ENCODE assay signal across 17 cellular contexts in genomic region chr10:69239816-69240434, GRCh38. TPM values are rescaled to one million over a fixed set of nuclear protein-coding genes. Genes with fewer than 3 reads are reported as not detected.
DNase-seq lines count a peak whose midpoint lies in the region; ATAC-seq and TF ChIP-seq lines count a peak whose summit lies in the region.
"Had no signal": no experiment of that assay in that cellular context is flagged by ENCODE, and none has a peak within 500 bp of the region (broad histone marks: within the 10 kb centered on the region; RNA-seq: fewer than 3 reads in every experiment).

No MANE protein-coding gene starts in this region.

- H3K9me1 ChIP-seq in IMR-90 (ENCODE audit: insufficient read depth, low read length), result no peaks in the 10 kb centered on the region

- peak overlapping the region; percentile 26 for H2AFZ ChIP-seq in IMR-90 (replicated peaks; ENCODE audit: low read length, poor library complexity)

- TF ChIP-seq POLR2A in IMR-90 (IDR thresholded peaks at IDR 0.05; ENCODE audit: low read depth, low read length), result no peak

- no peak overlapping the region for H2BK20ac ChIP-seq in IMR-90 (ENCODE audit: low read depth, low read length)

- H3K79me1 ChIP-seq in IMR-90 (ENCODE audit: low read depth in 1 of 2, low read length in 2 of 2), result no peaks in the 10 kb centered on the region

- H3K4me3 ChIP-seq in IMR-90 (ENCODE audit: insufficient read depth, low read depth, low read length), result no peak overlapping the region
- H3K4me3 ChIP-seq: heart right ventricle had no signal

- no peak for TF ChIP-seq CTCF in IMR-90 (conservative IDR thresholded peaks at IDR 0.05; ENCODE audit: low read depth, low read length)

- WGBS in IMR-90 (ENCODE audit: extremely low coverage in 2 of 2, insufficient read length in 1 of 2), 2 experiments, result no CpG with 5 or more reads among the region's 6 CpGs

- no peak overlapping the region for H3K23ac ChIP-seq in IMR-90 (ENCODE audit: low read depth, low read length)

- no peaks in the 10 kb centered on the region for H4K20me1 ChIP-seq in IMR-90 (ENCODE audit: insufficient read depth, low read length)

- peaks cover 8% of the 10 kb centered on the region for H3K27me3 ChIP-seq in IMR-90 (ENCODE audit: control insufficient read depth, insufficient read depth, low read length)
- H3K27me3 ChIP-seq: heart right ventricle had no signal

- no peaks in the 10 kb centered on the region for H3K36me3 ChIP-seq in IMR-90 (ENCODE audit: control insufficient read depth, insufficient read depth, low read length)
- H3K36me3 ChIP-seq: heart right ventricle had no signal

- H3K4ac ChIP-seq in IMR-90 (ENCODE audit: low read depth, low read length), result no peak overlapping the region

- H4K5ac ChIP-seq in IMR-90 (ENCODE audit: low read depth, low read length), result no peak overlapping the region

- H3K4me2 ChIP-seq in IMR-90 (ENCODE audit: low read depth, low read length), result no peak overlapping the region

- intact Hi-C loops in IMR-90 (cut with micrococcal nuclease), result loop anchor here (5.0 kb wide), 1 partner anchor 77 kb away; no protein-coding TSS in a partner anchor

- H4K91ac ChIP-seq in IMR-90 (ENCODE audit: insufficient read depth, low read depth, low read length), result no peak overlapping the region

- no peak overlapping the region for H3K27ac ChIP-seq in IMR-90 (ENCODE audit: insufficient read depth, low read length)
- H3K27ac ChIP-seq: epithelial cell of prostate, heart right ventricle had no signal

- H2BK120ac ChIP-seq in IMR-90 (ENCODE audit: low read depth, low read length), result no peak overlapping the region

- H2BK5ac ChIP-seq in IMR-90 (ENCODE audit: low read depth, low read length, poor library complexity, severe bottlenecking), result no peak overlapping the region

- dilution Hi-C loops in IMR-90 (cut with HindIII; ENCODE audit: low sequenced_read_pairs, unreplicated experiment), result no loop called here

- POLR2A ChIA-PET in IMR-90 (lab: Charles Lee; ENCODE audit: unreplicated experiment), result no interaction called here

- no peaks in the 10 kb centered on the region for H3K4me1 ChIP-seq in IMR-90 (ENCODE audit: control insufficient read depth, insufficient read depth, low read length)

- H4K8ac ChIP-seq in IMR-90 (ENCODE audit: low read depth in 2 of 2, low read length in 2 of 2), result no peak overlapping the region

- no peak overlapping the region for H3K18ac ChIP-seq in IMR-90 (ENCODE audit: low read depth, low read length)

- TF ChIP-seq RAD21 in IMR-90 (IDR thresholded peaks at IDR 0.05; ENCODE audit: low read length), result no peak

- 0 out of 2 replicates have a peak overlapping the region, but pooled peaks have one; percentile 52 for H2AK5ac ChIP-seq in IMR-90 (ENCODE audit: low read depth, low read length)

- ATAC-seq in IMR-90 (ENCODE audit: low read depth) (peak; percentile 27; the same call in 1 of the 2 replicates), HG02981 (IDR thresholded peaks at IDR 0.05; ENCODE audit: unreplicated experiment) (no peak)
- ATAC-seq: Right ventricle myocardium inferior; stimulated activated naive CD8-positive, alpha-beta T cell treated with anti-CD3 and anti-CD28 coated beads, Interleukin-15, Interleukin-2, amounts not matched to agents 100 U/mL and 50 U/mL, for 24 hours had no signal

- no peaks in the 10 kb centered on the region for H3K9me3 ChIP-seq in IMR-90 (ENCODE audit: control insufficient read depth, insufficient read depth, low read length)
- H3K9me3 ChIP-seq: heart right ventricle had no signal

- H2BK15ac ChIP-seq in IMR-90 (ENCODE audit: low read depth, low read length), result no peak overlapping the region

- H3K9ac ChIP-seq in IMR-90 (ENCODE audit: low read depth, low read length), result no peak overlapping the region

- H3K56ac ChIP-seq in IMR-90 (ENCODE audit: extremely low read depth, insufficient read depth, low read length), result no peak overlapping the region

- no peak overlapping the region for H3K14ac ChIP-seq in IMR-90 (replicated peaks; ENCODE audit: low read depth, low read length)

- CTCF ChIA-PET in IMR-90 (lab: Yijun Ruan, JAX), result interaction anchor here (1.0 kb wide), 1 partner anchor 144 kb away, joined by 9 read pairs; no protein-coding TSS in a partner anchor

- no peak overlapping the region for H2AK9ac ChIP-seq in IMR-90 (replicated peaks; ENCODE audit: low read depth, low read length, poor library complexity)

- in situ Hi-C loops in IMR-90 (cut with MboI; ENCODE audit: low sequenced_read_pairs), result loop anchor here (10.0 kb wide), 1 partner anchor 265 kb away; no protein-coding TSS in a partner anchor

- no TSS peak for BruUV-seq in IMR-90 (replicated peaks; lab: Mats Ljungman, UMichigan)

- DNase-seq in CD1c-positive myeloid dendritic cell (ENCODE audit: extremely low spot score), result peak; percentile 13
- no peak for DNase-seq in IMR-90
- peak; percentile 32 for DNase-seq in astrocyte of the hippocampus (ENCODE audit: low read depth, low spot score)
- peak; percentile 18 for DNase-seq in myocyte (ENCODE audit: low read depth)
- no peak for DNase-seq in NOMO-1 treated with DMSO at 0.1 percent for 48 hours (lab: John Stamatoyannopoulos, UW; ENCODE audit: unreplicated experiment)
- no peak for DNase-seq in SK-N-DZ (ENCODE audit: low spot score)
- DNase-seq in superior temporal gyrus (ENCODE audit: extremely low spot score), result no peak
- DNase-seq: activated CD4-positive, alpha-beta T cell treated with anti-CD3 and anti-CD28 coated beads, Interleukin-2, amount 50 U/mL, for 48 hours; amniotic stem cell; CD4-positive, CD25-positive, alpha-beta regulatory T cell; heart right ventricle; Karpas-422; NCI-H2081; stimulated activated naive CD8-positive, alpha-beta T cell treated with anti-CD3 and anti-CD28 coated beads, Interleukin-15, Interleukin-2, amounts not matched to agents 100 U/mL and 50 U/mL, for 24 hours had no signal

TF ChIP-seq in IMR-90, 13 proteins besides CTCF, POLR2A, EP300 and RAD21:
- TF ChIP-seq MXI1 (IDR thresholded peaks at IDR 0.05; ENCODE audit: borderline replicate concordance, low read depth, low read length) (no peak), ELK1 (IDR thresholded peaks at IDR 0.05; ENCODE audit: borderline replicate concordance, low read depth, low read length) (no peak), FOS (IDR thresholded peaks at IDR 0.05; ENCODE audit: low read depth, low read length) (no peak), MAFK (IDR thresholded peaks at IDR 0.05; ENCODE audit: low read depth, low read length) (no peak), RCOR1 (IDR thresholded peaks at IDR 0.05; ENCODE audit: insufficient replicate concordance, low read length) (no peak), MAZ (IDR thresholded peaks at IDR 0.05; ENCODE audit: borderline replicate concordance, low read depth, low read length) (no peak), CHD1 (IDR thresholded peaks at IDR 0.05; ENCODE audit: low read depth, low read length) (no peak)

RNA-seq across cellular contexts. Expression of gene HKDC1, which starts 19.8 kb away (rescaled TPM):
- total RNA-seq in IMR-90 (2012; rRNA removed) (under 0.01 TPM in 1 of 2 replicates, not detected in the other), myocyte (0.10 and 0.11 TPM in 2 replicates)
- 0.03 and 0.07 TPM in 2 replicates for polyA plus RNA-seq in IMR-90 (2012; rRNA removed)
- polyA plus RNA-seq in IMR-90 (2012; cell fraction: cytosol; rRNA removed), result 0.12 TPM in 1 of 2 replicates, not detected in the other
- polyA plus RNA-seq in IMR-90 (2012; cell fraction: nucleus; rRNA removed; ENCODE audit: low replicate concordance), result 0.10 and 0.11 TPM in 2 replicates
- 4.5 TPM for polyA plus RNA-seq in myocyte (2012)
- polyA plus RNA-seq in SK-N-DZ (2014; cell fraction: cytosol; rRNA removed), result 0.05 TPM in 1 of 2 replicates, not detected in the other
- 0.52 TPM in 1 of 2 replicates, not detected in the other for polyA plus RNA-seq in SK-N-DZ (2014; cell fraction: nucleus; rRNA removed)
- total RNA-seq: Right ventricle myocardium inferior had no signal

RNA-seq across cellular contexts. Expression of gene HK1, which starts 38.4 kb away (rescaled TPM):
- total RNA-seq in IMR-90 (2012; rRNA removed), result 90.5 and 107 TPM in 2 replicates
- polyA plus RNA-seq in IMR-90 (2012; rRNA removed), result 47.7 and 53.7 TPM in 2 replicates
- 31.0 and 34.7 TPM in 2 replicates for polyA plus RNA-seq in IMR-90 (2012; cell fraction: cytosol; rRNA removed)
- polyA plus RNA-seq in IMR-90 (2012; cell fraction: nucleus; rRNA removed; ENCODE audit: low replicate concordance), result 30.4 and 36.1 TPM in 2 replicates
- 63.7 and 79.2 TPM in 2 replicates for total RNA-seq in myocyte
- polyA plus RNA-seq in myocyte (2012), result 171 TPM
- 29.0 and 30.3 TPM in 2 replicates for polyA plus RNA-seq in SK-N-DZ (2014; cell fraction: cytosol; rRNA removed)
- polyA plus RNA-seq in SK-N-DZ (2014; cell fraction: nucleus; rRNA removed), result 16.1 and 17.1 TPM in 2 replicates

RNA-seq across cellular contexts. Expression of gene SUPV3L1, which starts 59.9 kb away (rescaled TPM):
- total RNA-seq in IMR-90 (2012; rRNA removed) (22.5 and 24.4 TPM in 2 replicates), myocyte (26.6 and 32.9 TPM in 2 replicates)
- polyA plus RNA-seq in IMR-90 (2012; rRNA removed), result 22.1 and 26.5 TPM in 2 replicates
- polyA plus RNA-seq in IMR-90 (2012; cell fraction: cytosol; rRNA removed), result 5.2 and 16.7 TPM in 2 replicates
- 6.3 and 58.5 TPM in 2 replicates for polyA plus RNA-seq in IMR-90 (2012; cell fraction: nucleus; rRNA removed; ENCODE audit: low replicate concordance)
- polyA plus RNA-seq in myocyte (2012), result 29.3 TPM
- polyA plus RNA-seq in SK-N-DZ (2014; cell fraction: cytosol; rRNA removed), result 39.1 and 45.5 TPM in 2 replicates
- 56.3 and 70.1 TPM in 2 replicates for polyA plus RNA-seq in SK-N-DZ (2014; cell fraction: nucleus; rRNA removed)

Comparison
In these comparisons a context has a peak if more than half of its experiments do, and no peak if none do; other contexts are left out.
1. DNase-seq: peak in CD1c-positive myeloid dendritic cell (single experiment), astrocyte of the hippocampus (single experiment) and myocyte (single experiment); none in IMR-90 (single experiment), NOMO-1 treated with DMSO at 0.1 percent for 48 hours (single experiment), SK-N-DZ (single experiment) and superior temporal gyrus (single experiment).